ENCODE assay signal across 8 cellular contexts in genomic region chr3:176430244-176430893, GRCh38.
DNase-seq lines count a peak whose midpoint lies in the region; ATAC-seq and TF ChIP-seq lines count a peak whose summit lies in the region.

No MANE protein-coding gene starts in this region.

- peak; percentile 46 for ATAC-seq in GM18858 (IDR thresholded peaks at IDR 0.05; ENCODE audit: unreplicated experiment)

- TF ChIP-seq CTCF in VCaP (conservative IDR thresholded peaks at IDR 0.05), result peak; percentile 91

- peak overlapping the region; percentile 6; the same call in 1 of the 2 replicates for H3K27ac ChIP-seq in VCaP

- DNase-seq in AG08396 (ENCODE audit: low spot score) (peak; percentile 39), NCI-H1417 (lab: John Stamatoyannopoulos, UW) (peak; percentile 22 to 85 (median 40)), iPS DF 4.7 (ENCODE audit: extremely low read depth, low spot score) (peak; percentile 30), CD1c-positive myeloid dendritic cell (ENCODE audit: extremely low spot score) (no peak), T-helper 1 cell (no peak)
- no peak for DNase-seq in stimulated activated CD4-positive, alpha-beta T cell treated with anti-CD3 and anti-CD28 coated beads, Interleukin-2, amount 100 ng/mL, for 24 hours

Comparison
In these comparisons a context has a peak if more than half of its experiments do, and no peak if none do; other contexts are left out.
1. DNase-seq: peak in AG08396 (single experiment), NCI-H1417 (3 of 3) and iPS DF 4.7 (single experiment); none in CD1c-positive myeloid dendritic cell (single experiment), T-helper 1 cell (0 of 5) and stimulated activated CD4-positive, alpha-beta T cell treated with anti-CD3 and anti-CD28 coated beads, Interleukin-2, amount 100 ng/mL, for 24 hours (0 of 2).